In the genomic region with DNA sequence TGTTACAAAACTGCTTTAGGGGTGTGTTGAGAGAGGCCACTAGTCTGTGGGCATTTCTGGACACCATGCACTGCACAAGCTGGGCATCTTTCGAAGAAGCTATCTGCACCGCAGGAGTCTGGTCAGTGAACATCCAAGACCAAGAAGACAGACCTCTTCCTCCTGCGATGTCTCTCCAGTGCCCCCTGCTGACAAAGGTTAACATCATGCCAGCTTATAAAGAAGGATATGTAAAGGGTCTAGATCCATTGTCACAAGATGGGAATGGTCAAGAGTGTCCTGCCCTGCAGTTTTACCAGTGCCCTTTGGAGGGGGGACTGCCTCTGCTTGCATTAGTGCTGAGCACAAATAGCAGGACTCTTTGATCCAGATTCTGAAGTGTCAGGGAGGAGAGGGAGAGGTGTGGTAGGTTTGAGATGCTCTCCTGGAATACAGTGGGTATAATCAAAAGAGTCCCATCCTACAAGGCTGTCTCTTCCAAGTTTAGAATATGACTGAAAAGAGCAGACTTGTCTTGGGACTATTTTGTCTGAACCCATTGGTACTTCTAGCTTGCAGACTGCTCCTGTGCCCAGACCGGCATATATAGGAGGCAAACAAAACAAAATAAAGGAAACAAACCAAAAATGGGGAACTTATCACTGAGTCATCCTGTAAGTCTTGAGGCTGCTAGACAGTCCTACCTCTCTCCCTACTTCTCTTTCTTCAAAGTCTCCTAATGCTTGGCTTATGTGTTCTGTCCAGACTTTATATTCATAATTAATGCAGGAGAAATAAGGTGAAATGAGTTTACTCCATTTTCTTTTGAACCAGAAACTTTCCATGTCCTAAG, we compare ENCODE assay signal across 8 cellular contexts.
DNase-seq lines count a peak whose midpoint lies in the region; ATAC-seq, FAIRE-seq and TF ChIP-seq lines count a peak whose summit lies in the region.

No MANE protein-coding gene starts in this region.

- H3K4me1 ChIP-seq in OCI-LY3 (ENCODE audit: low read length) (peaks cover 17% of the 10 kb centered on the region), right lobe of liver (no peaks in the 10 kb centered on the region)

- H3K9me3 Mint-ChIP-seq in dendritic cell treated with granulocyte-macrophage colony-stimulating factor and Interleukin-4, amounts not matched to agents 40 ng/mL and 50 ng/mL, for 4 days: no peaks in the 10 kb centered on the region

- H3K9ac ChIP-seq in OCI-LY3 (ENCODE audit: low read length): peak overlapping the region; percentile 18; the same call in 1 of the 2 replicates

- intact Hi-C loops in dendritic cell treated with granulocyte-macrophage colony-stimulating factor and Interleukin-4, amounts not matched to agents 40 ng/mL and 50 ng/mL, for 4 days (cut with micrococcal nuclease): no loop called here
- intact Hi-C loops in right lobe of liver (cut with DNase I): no loop called here

- WGBS in right lobe of liver (ENCODE audit: insufficient coverage, low coverage, low lambda C conversion rate, missing lambda C conversion rate): 50% methylated on average over 1 of the region's 4 CpGs

- H3K27ac ChIP-seq in OCI-LY3 (ENCODE audit: low read length) (peak overlapping the region; percentile 34; the same call in 1 of the 2 replicates), right lobe of liver (no peak overlapping the region)

- no peaks in the 10 kb centered on the region for H4K20me1 ChIP-seq in OCI-LY3 (ENCODE audit: insufficient read depth, low read length)

- TF ChIP-seq POLR2A in GM12892 (IDR thresholded peaks at IDR 0.05; ENCODE audit: low read depth, low read length) (no peak), right lobe of liver (IDR thresholded peaks at IDR 0.05) (no peak)

- H3K79me2 ChIP-seq in OCI-LY3 (ENCODE audit: low read length): no peaks in the 10 kb centered on the region

- no peak overlapping the region for H3K4me3 ChIP-seq in AG04449 (ENCODE audit: low read depth, low read length)
- H3K4me3 ChIP-seq in OCI-LY3 (ENCODE audit: low read length): peak overlapping the region; percentile 49
- no peak overlapping the region for H3K4me3 ChIP-seq in right lobe of liver

- peak overlapping the region; percentile 41; the same call in 1 of the 2 replicates for H2AFZ ChIP-seq in OCI-LY3 (ENCODE audit: low read depth, low read length)

- peak overlapping the region; percentile 61 for H3K4me2 ChIP-seq in OCI-LY3 (ENCODE audit: low read length)

- H3K4me3 Mint-ChIP-seq in dendritic cell treated with granulocyte-macrophage colony-stimulating factor and Interleukin-4, amounts not matched to agents 40 ng/mL and 50 ng/mL, for 4 days: no peak overlapping the region

- POLR2A ChIA-PET in AG04449 (lab: Yijun Ruan, JAX): no interaction called here

- FAIRE-seq in GM12892 (lab: Jason Lieb, UNC): peak; percentile 21

- H3K36me3 ChIP-seq in OCI-LY3 (replicated peaks; ENCODE audit: low read depth, low read length) (no peaks in the 10 kb centered on the region), right lobe of liver (no peaks in the 10 kb centered on the region)

- DNase-seq in AG04449 (ENCODE audit: low read depth, low spot score) (peak; percentile 34), GM12892 (ENCODE audit: insufficient read length) (no peak), HK-2 (ENCODE audit: unreplicated experiment) (peak; percentile 49), right lobe of liver (peak in 2 of 3 donors; percentile 21 to 52)

- H3K27me3 ChIP-seq in OCI-LY3 (ENCODE audit: low read depth, low read length): no peaks in the 10 kb centered on the region
- no peaks in the 10 kb centered on the region for H3K27me3 ChIP-seq in right lobe of liver

- ATAC-seq in right lobe of liver: peak; percentile 44 to 70 (median 52)
- ATAC-seq in HG02938 (IDR thresholded peaks at IDR 0.05; ENCODE audit: unreplicated experiment): no peak
- ATAC-seq in HG02981 (IDR thresholded peaks at IDR 0.05; ENCODE audit: unreplicated experiment): no peak

- H3K27ac Mint-ChIP-seq in dendritic cell treated with granulocyte-macrophage colony-stimulating factor and Interleukin-4, amounts not matched to agents 40 ng/mL and 50 ng/mL, for 4 days: peak overlapping the region; percentile 35

- H3K9me3 ChIP-seq in OCI-LY3 (ENCODE audit: insufficient read depth, low read length) (no peaks in the 10 kb centered on the region), right lobe of liver (no peaks in the 10 kb centered on the region)

- H3K36me3 Mint-ChIP-seq in dendritic cell treated with granulocyte-macrophage colony-stimulating factor and Interleukin-4, amounts not matched to agents 40 ng/mL and 50 ng/mL, for 4 days (ENCODE audit: low read depth): no peaks in the 10 kb centered on the region

- peaks cover 9% of the 10 kb centered on the region for H3K4me1 Mint-ChIP-seq in dendritic cell treated with granulocyte-macrophage colony-stimulating factor and Interleukin-4, amounts not matched to agents 40 ng/mL and 50 ng/mL, for 4 days (ENCODE audit: low read depth)

- no peaks in the 10 kb centered on the region for H3K27me3 Mint-ChIP-seq in dendritic cell treated with granulocyte-macrophage colony-stimulating factor and Interleukin-4, amounts not matched to agents 40 ng/mL and 50 ng/mL, for 4 days

- CTCF ChIA-PET in AG04449 (lab: Yijun Ruan, JAX): interaction anchor here (0.6 to 2.2 kb wide), 20 partner anchors 9 to 1143 kb away, joined by 3 to 7 read pairs (median 3); no protein-coding TSS in a partner anchor

- peak; percentile 82 for TF ChIP-seq CTCF in AG04449 (IDR thresholded peaks at IDR 0.05; ENCODE audit: insufficient read depth, low read length, missing control alignments)
- TF ChIP-seq CTCF in OCI-LY3 (IDR thresholded peaks at IDR 0.05; ENCODE audit: low read depth, low read length): peak; percentile 96
- TF ChIP-seq CTCF in right lobe of liver (IDR thresholded peaks at IDR 0.05): peak; percentile 27 to 54 (median 40)

Comparison
In these comparisons a context has a peak if more than half of its experiments do, and no peak if none do; other contexts are left out.
1. CTCF ChIP-seq: peak in every context shown above with its lines; median percentile 96 in OCI-LY3; 82 in AG04449; 40 in right lobe of liver.
2. ATAC-seq: peak in right lobe of liver (4 of 4); none in HG02938 (single experiment) and HG02981 (single experiment).